1 cellular context compared by ENCODE assay signal in the genomic region with DNA sequence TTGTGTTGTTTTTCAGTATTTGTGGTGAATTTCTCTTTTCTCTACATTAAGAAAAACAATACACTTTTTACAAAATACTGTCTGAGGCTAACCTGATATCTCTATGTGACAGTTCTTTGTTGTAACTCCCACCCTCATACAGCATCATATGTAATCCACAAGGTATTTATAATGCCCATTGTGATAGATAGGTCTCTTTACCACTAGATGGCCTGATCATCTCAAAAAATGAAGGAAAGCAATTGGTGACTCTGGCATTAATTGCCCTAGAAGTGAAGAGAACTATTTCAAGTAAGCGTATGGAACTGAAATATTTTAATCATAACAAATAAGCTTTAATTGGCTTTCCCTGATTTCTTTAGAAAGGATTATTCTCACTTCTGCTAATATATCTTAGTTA.
TF ChIP-seq lines count a peak whose summit lies in the region.

No MANE protein-coding gene starts in this region.

TF ChIP-seq in endothelial cell of umbilical vein, 7 proteins besides CTCF, POLR2A, EP300 and RAD21:
- TF ChIP-seq MYC (IDR thresholded peaks at IDR 0.05; ENCODE audit: low read depth, low read length) (no peak), EZH2 (IDR thresholded peaks at IDR 0.05; ENCODE audit: borderline replicate concordance, low read depth, low read length, severe bottlenecking) (no peak), GATA2 (IDR thresholded peaks at IDR 0.05; ENCODE audit: insufficient read depth, insufficient read length, low read depth, low read length) (no peak), JUN (IDR thresholded peaks at IDR 0.05; ENCODE audit: borderline replicate concordance, insufficient read depth, insufficient read length, low read depth) (no peak), FOS (IDR thresholded peaks at IDR 0.05; ENCODE audit: borderline replicate concordance, insufficient read depth, low read length) (no peak), POLR2AphosphoS5 (IDR thresholded peaks at IDR 0.05; ENCODE audit: insufficient read depth, low read depth, low read length) (no peak)
- TF ChIP-seq, protein P1, sequence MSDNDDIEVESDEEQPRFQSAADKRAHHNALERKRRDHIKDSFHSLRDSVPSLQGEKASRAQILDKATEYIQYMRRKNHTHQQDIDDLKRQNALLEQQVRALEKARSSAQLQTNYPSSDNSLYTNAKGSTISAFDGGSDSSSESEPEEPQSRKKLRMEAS (IDR thresholded peaks at IDR 0.05; ENCODE audit: insufficient read depth, insufficient read length) = no peak
